ENCODE assay signal across 16 cellular contexts in genomic region chr6:5994234-5994998, GRCh38. TPM values are rescaled to one million over a fixed set of nuclear protein-coding genes. Genes with fewer than 3 reads are reported as not detected.
A peak's percentile ranks its signal among the peaks of the same experiment; 100 is the strongest.
DNase-seq lines count a peak whose midpoint lies in the region; ATAC-seq and TF ChIP-seq lines count a peak whose summit lies in the region.
"Had no signal": no experiment of that assay in that cellular context is flagged by ENCODE, and none has a peak within 500 bp of the region (broad histone marks: within the 10 kb centered on the region; RNA-seq: fewer than 3 reads in every experiment).

No MANE protein-coding gene starts in this region.

- in situ Hi-C loops in astrocyte of the spinal cord (cut with HindIII; ENCODE audit: low sequenced_read_pairs) = no loop called here

- H3K4me1 ChIP-seq in CD8-positive, alpha-beta T cell (ENCODE audit: insufficient read depth, low read length) = peaks cover 44% of the 10 kb centered on the region
- H3K4me1 ChIP-seq in GM23338 (ENCODE audit: insufficient read depth) = peaks cover 46% of the 10 kb centered on the region
- H3K4me1 ChIP-seq in naive thymus-derived CD4-positive, alpha-beta T cell (ENCODE audit: control insufficient read depth in 2 of 2, insufficient read depth in 2 of 2, low read length in 2 of 2) = peaks cover 25 to 46% of the 10 kb centered on the region in 2 donors

- POLR2A ChIA-PET in CD8-positive, alpha-beta T cell (lab: Charles Lee) = interaction anchor here (0.6 to 1.0 kb wide), 2 partner anchors 14 to 615 kb away, joined by 3 to 4 read pairs; no protein-coding TSS in a partner anchor
- POLR2A ChIA-PET in naive thymus-derived CD4-positive, alpha-beta T cell (lab: Charles Lee) = interaction anchor here (1.1 kb wide), 1 partner anchor 9 kb away, joined by 4 read pairs; no protein-coding TSS in a partner anchor

- peaks cover 9% of the 10 kb centered on the region for H4K20me1 ChIP-seq in GM23338 (replicated peaks; ENCODE audit: insufficient read depth)

- peaks cover 51% of the 10 kb centered on the region for H3K27me3 ChIP-seq in CD8-positive, alpha-beta T cell (ENCODE audit: insufficient read depth, low read length)
- peaks cover 95% of the 10 kb centered on the region for H3K27me3 ChIP-seq in GM23338 (ENCODE audit: insufficient read depth)
- peaks cover 30 to 66% of the 10 kb centered on the region in 2 donors for H3K27me3 ChIP-seq in naive thymus-derived CD4-positive, alpha-beta T cell (ENCODE audit: control insufficient read depth in 2 of 2, insufficient read depth in 2 of 2, low read length in 2 of 2)

- H3K9me3 Mint-ChIP-seq in CD8-positive, alpha-beta T cell = no peaks in the 10 kb centered on the region
- H3K9me3 Mint-ChIP-seq in GM23338 = no peaks in the 10 kb centered on the region; the same call in 2 of the 3 replicates
- peaks cover 0 to 20% (median 8%) of the 10 kb centered on the region in 11 donors for H3K9me3 Mint-ChIP-seq in naive thymus-derived CD4-positive, alpha-beta T cell

- peaks cover 68% of the 10 kb centered on the region for H3K27me3 Mint-ChIP-seq in CD8-positive, alpha-beta T cell (ENCODE audit: low read depth)
- peaks cover 85% of the 10 kb centered on the region for H3K27me3 Mint-ChIP-seq in GM23338 (ENCODE audit: insufficient read depth, low read depth, poor library complexity)
- peaks cover 77 to 87% (median 82%) of the 10 kb centered on the region in 5 donors for H3K27me3 Mint-ChIP-seq in naive thymus-derived CD4-positive, alpha-beta T cell

- CTCF ChIA-PET in CD8-positive, alpha-beta T cell (lab: Charles Lee) = interaction anchor here (1.0 to 1.2 kb wide), 3 partner anchors 9 to 523 kb away, joined by 3 to 4 read pairs (median 3); partner anchors contain the start of gene NRN1
- CTCF ChIA-PET in naive thymus-derived CD4-positive, alpha-beta T cell (lab: Charles Lee) = interaction anchor here (0.7 to 1.5 kb wide), 3 partner anchors 12 to 528 kb away, joined by 3 to 4 read pairs (median 3); no protein-coding TSS in a partner anchor

- no peak overlapping the region for H3K27ac Mint-ChIP-seq in CD8-positive, alpha-beta T cell
- no peak overlapping the region for H3K27ac Mint-ChIP-seq in GM23338
- H3K27ac Mint-ChIP-seq in naive thymus-derived CD4-positive, alpha-beta T cell = peak overlapping the region in 2 of 9 donors; percentile 5 to 72

- peak; percentile 28 for ATAC-seq in CD8-positive, alpha-beta T cell
- ATAC-seq in GM23338 = peak; percentile 15
- ATAC-seq in naive thymus-derived CD4-positive, alpha-beta T cell = no peak
- ATAC-seq in HG03280 (IDR thresholded peaks at IDR 0.05; ENCODE audit: unreplicated experiment) = no peak
- no peak for ATAC-seq in GM18870 (IDR thresholded peaks at IDR 0.05; ENCODE audit: unreplicated experiment)
- no peak for ATAC-seq in GM18873 (IDR thresholded peaks at IDR 0.05; ENCODE audit: low FRiP score, unreplicated experiment)
- ATAC-seq: esophagus mucosa, left lung had no signal

- no peak overlapping the region for H3K27ac ChIP-seq in CD8-positive, alpha-beta T cell (ENCODE audit: low read depth, low read length)
- no peak overlapping the region for H3K27ac ChIP-seq in GM23338 (ENCODE audit: low read depth)
- no peak overlapping the region for H3K27ac ChIP-seq in naive thymus-derived CD4-positive, alpha-beta T cell (ENCODE audit: low read depth, low read length)
- H3K27ac ChIP-seq: left lung, SK-N-MC had no signal

- peaks cover 4% of the 10 kb centered on the region for H3F3A ChIP-seq in GM23338 (replicated peaks; ENCODE audit: low read depth)

- peak overlapping the region; percentile 76 for H2AFZ ChIP-seq in GM23338

- H3K4me3 Mint-ChIP-seq in CD8-positive, alpha-beta T cell = no peak overlapping the region
- H3K4me3 Mint-ChIP-seq in GM23338 = peak overlapping the region; percentile 76
- H3K4me3 Mint-ChIP-seq in naive thymus-derived CD4-positive, alpha-beta T cell = peak overlapping the region in 8 of 10 donors; percentile 27 to 92 (median 55)

- H3K4me2 ChIP-seq in GM23338 = peak overlapping the region; percentile 99

- no peaks in the 10 kb centered on the region for H3K79me2 ChIP-seq in GM23338 (replicated peaks; ENCODE audit: insufficient read depth)

- no peaks in the 10 kb centered on the region for H3K9me2 ChIP-seq in GM23338 (ENCODE audit: insufficient read depth)

- H3K9me3 ChIP-seq in CD8-positive, alpha-beta T cell (ENCODE audit: low read length) = no peaks in the 10 kb centered on the region
- no peaks in the 10 kb centered on the region for H3K9me3 ChIP-seq in naive thymus-derived CD4-positive, alpha-beta T cell (ENCODE audit: control insufficient read depth in 2 of 3, low read length in 3 of 3)
- H3K9me3 ChIP-seq: left lung, tibial nerve had no signal

- no peaks in the 10 kb centered on the region for H3K36me3 ChIP-seq in CD8-positive, alpha-beta T cell (ENCODE audit: insufficient read depth, low read length)
- H3K36me3 ChIP-seq in GM23338 (ENCODE audit: insufficient read depth) = no peaks in the 10 kb centered on the region
- no peaks in the 10 kb centered on the region for H3K36me3 ChIP-seq in naive thymus-derived CD4-positive, alpha-beta T cell (ENCODE audit: control insufficient read depth in 2 of 3, insufficient read depth in 3 of 3, low read length in 3 of 3)
- H3K36me3 ChIP-seq: left lung, tibial nerve had no signal

- H3K36me3 Mint-ChIP-seq in CD8-positive, alpha-beta T cell = peaks cover 4% of the 10 kb centered on the region
- no peaks in the 10 kb centered on the region; the same call in 2 of the 3 replicates for H3K36me3 Mint-ChIP-seq in GM23338 (ENCODE audit: low read depth)
- H3K36me3 Mint-ChIP-seq in naive thymus-derived CD4-positive, alpha-beta T cell = peaks cover 3 to 14% (median 7%) of the 10 kb centered on the region in 5 donors

- no peak overlapping the region for H3K4me3 ChIP-seq in CD8-positive, alpha-beta T cell (ENCODE audit: low read depth, low read length)
- H3K4me3 ChIP-seq in GM23338 = peak overlapping the region; percentile 73
- H3K4me3 ChIP-seq in astrocyte of the spinal cord (ENCODE audit: low read depth, low read length) = no peak overlapping the region
- no peak overlapping the region for H3K4me3 ChIP-seq in naive thymus-derived CD4-positive, alpha-beta T cell (ENCODE audit: low read length)
- H3K4me3 ChIP-seq: left lung, SK-N-MC, tibial nerve had no signal

- no peak for TF ChIP-seq CTCF in CD8-positive, alpha-beta T cell (IDR thresholded peaks at IDR 0.05)
- peak in 1 of 2 experiments; percentile 23; a peak in 2 of 4 replicates for TF ChIP-seq CTCF in GM23338 (conservative IDR thresholded peaks at IDR 0.05; ENCODE audit: low read depth in 2 of 2)
- peak; percentile 1 for TF ChIP-seq CTCF in astrocyte of the spinal cord (IDR thresholded peaks at IDR 0.05; ENCODE audit: low read depth, low read length)

- DNase-seq in CD8-positive, alpha-beta T cell = no peak
- DNase-seq in GM23338 (ENCODE audit: low spot score) = peak; percentile 70
- no peak for DNase-seq in astrocyte of the spinal cord (ENCODE audit: low read depth, low spot score)
- peak in 1 of 9 donors; percentile 8 for DNase-seq in naive thymus-derived CD4-positive, alpha-beta T cell
- no peak for DNase-seq in iPS-NIHi7 (ENCODE audit: extremely low spot score)
- DNase-seq: amniotic stem cell; head of caudate nucleus; left lung; NCI-H1105; stimulated activated CD4-positive, alpha-beta T cell treated with anti-CD3 and anti-CD28 coated beads, Interleukin-1b, Interleukin-23, amount 100 ng/mL, for 48 hours had no signal

- H3K4me1 Mint-ChIP-seq in CD8-positive, alpha-beta T cell (ENCODE audit: low read depth) = peaks cover 41% of the 10 kb centered on the region
- H3K4me1 Mint-ChIP-seq in GM23338 = peaks cover 47% of the 10 kb centered on the region
- peaks cover 41 to 58% (median 51%) of the 10 kb centered on the region in 7 donors for H3K4me1 Mint-ChIP-seq in naive thymus-derived CD4-positive, alpha-beta T cell

- intact Hi-C loops in CD8-positive, alpha-beta T cell (cut with DNase I, micrococcal nuclease) = loop anchor here in 1 of 2 experiments (10.0 kb wide), 1 partner anchor 1860 kb away; the partner anchor contains the start of gene ECI2
- intact Hi-C loops in naive thymus-derived CD4-positive, alpha-beta T cell (cut with micrococcal nuclease) = loop anchor here in 1 of 2 donors (10.0 kb wide), 1 partner anchor 180 kb away; no protein-coding TSS in a partner anchor

TF ChIP-seq in GM23338, 12 proteins besides CTCF, POLR2A, EP300 and RAD21:
- TF ChIP-seq EZH2 (IDR thresholded peaks at IDR 0.05; ENCODE audit: low read depth, unreplicated experiment) (peak; percentile 54), EZH2phosphoT487 (IDR thresholded peaks at IDR 0.05; ENCODE audit: unreplicated experiment) (peak; percentile 49), REST (IDR thresholded peaks at IDR 0.05; ENCODE audit: unreplicated experiment) (no peak)
TF ChIP-seq in GM23338: peak in this region for 2.

RNA-seq across cellular contexts. Expression of gene NRN1, which starts 12.3 kb away (rescaled TPM):
- total RNA-seq in CD8-positive, alpha-beta T cell = under 1 TPM in 1 of 2 experiments, not detected in 1; 0.57 TPM
- total RNA-seq in GM23338 (2014; rRNA removed; shearing (Covaris generic)) = 0.23 TPM in 1 of 2 replicates, not detected in the other
- 0.42 and 0.71 TPM in 2 replicates for polyA plus RNA-seq in GM23338 (2016; fragmentation: Nextera tagmentation; extraction: Ambion mirVana)
- total RNA-seq in naive thymus-derived CD4-positive, alpha-beta T cell = 1 to 10 TPM in 2 of 5 experiments, under 1 TPM in 2, not detected in 1; 0.19 to 9.1 (median 0.70) TPM
- under 1 TPM in 1 of 2 donors, not detected in 1; 0.34 TPM for polyA plus RNA-seq in naive thymus-derived CD4-positive, alpha-beta T cell

Comparison
In these comparisons a context has a peak if more than half of its experiments do, and no peak if none do; other contexts are left out.
1. ATAC-seq: peak in CD8-positive, alpha-beta T cell (single experiment) and GM23338 (single experiment); none in naive thymus-derived CD4-positive, alpha-beta T cell (single experiment), HG03280 (single experiment), GM18870 (single experiment) and GM18873 (single experiment).